ENCODE assay signal across 2 cellular contexts in genomic region chr1:212977781-212978645, GRCh38.
TF ChIP-seq lines count a peak whose summit lies in the region.

No MANE protein-coding gene starts in this region.

TF ChIP-seq in GM23338, 12 proteins besides CTCF, POLR2A, EP300 and RAD21:
- no peak for TF ChIP-seq JUNB (IDR thresholded peaks at IDR 0.05; ENCODE audit: unreplicated experiment)
- no peak for TF ChIP-seq EZH2phosphoT487 (IDR thresholded peaks at IDR 0.05; ENCODE audit: unreplicated experiment)
- no peak for TF ChIP-seq EZH2 (IDR thresholded peaks at IDR 0.05; ENCODE audit: low read depth, unreplicated experiment)
- TF ChIP-seq, protein P1, sequence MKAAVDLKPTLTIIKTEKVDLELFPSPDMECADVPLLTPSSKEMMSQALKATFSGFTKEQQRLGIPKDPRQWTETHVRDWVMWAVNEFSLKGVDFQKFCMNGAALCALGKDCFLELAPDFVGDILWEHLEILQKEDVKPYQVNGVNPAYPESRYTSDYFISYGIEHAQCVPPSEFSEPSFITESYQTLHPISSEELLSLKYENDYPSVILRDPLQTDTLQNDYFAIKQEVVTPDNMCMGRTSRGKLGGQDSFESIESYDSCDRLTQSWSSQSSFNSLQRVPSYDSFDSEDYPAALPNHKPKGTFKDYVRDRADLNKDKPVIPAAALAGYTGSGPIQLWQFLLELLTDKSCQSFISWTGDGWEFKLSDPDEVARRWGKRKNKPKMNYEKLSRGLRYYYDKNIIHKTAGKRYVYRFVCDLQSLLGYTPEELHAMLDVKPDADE (IDR thresholded peaks at IDR 0.05) = no peak
- TF ChIP-seq, protein P2, sequence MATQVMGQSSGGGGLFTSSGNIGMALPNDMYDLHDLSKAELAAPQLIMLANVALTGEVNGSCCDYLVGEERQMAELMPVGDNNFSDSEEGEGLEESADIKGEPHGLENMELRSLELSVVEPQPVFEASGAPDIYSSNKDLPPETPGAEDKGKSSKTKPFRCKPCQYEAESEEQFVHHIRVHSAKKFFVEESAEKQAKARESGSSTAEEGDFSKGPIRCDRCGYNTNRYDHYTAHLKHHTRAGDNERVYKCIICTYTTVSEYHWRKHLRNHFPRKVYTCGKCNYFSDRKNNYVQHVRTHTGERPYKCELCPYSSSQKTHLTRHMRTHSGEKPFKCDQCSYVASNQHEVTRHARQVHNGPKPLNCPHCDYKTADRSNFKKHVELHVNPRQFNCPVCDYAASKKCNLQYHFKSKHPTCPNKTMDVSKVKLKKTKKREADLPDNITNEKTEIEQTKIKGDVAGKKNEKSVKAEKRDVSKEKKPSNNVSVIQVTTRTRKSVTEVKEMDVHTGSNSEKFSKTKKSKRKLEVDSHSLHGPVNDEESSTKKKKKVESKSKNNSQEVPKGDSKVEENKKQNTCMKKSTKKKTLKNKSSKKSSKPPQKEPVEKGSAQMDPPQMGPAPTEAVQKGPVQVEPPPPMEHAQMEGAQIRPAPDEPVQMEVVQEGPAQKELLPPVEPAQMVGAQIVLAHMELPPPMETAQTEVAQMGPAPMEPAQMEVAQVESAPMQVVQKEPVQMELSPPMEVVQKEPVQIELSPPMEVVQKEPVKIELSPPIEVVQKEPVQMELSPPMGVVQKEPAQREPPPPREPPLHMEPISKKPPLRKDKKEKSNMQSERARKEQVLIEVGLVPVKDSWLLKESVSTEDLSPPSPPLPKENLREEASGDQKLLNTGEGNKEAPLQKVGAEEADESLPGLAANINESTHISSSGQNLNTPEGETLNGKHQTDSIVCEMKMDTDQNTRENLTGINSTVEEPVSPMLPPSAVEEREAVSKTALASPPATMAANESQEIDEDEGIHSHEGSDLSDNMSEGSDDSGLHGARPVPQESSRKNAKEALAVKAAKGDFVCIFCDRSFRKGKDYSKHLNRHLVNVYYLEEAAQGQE (IDR thresholded peaks at IDR 0.05; ENCODE audit: unreplicated experiment) = no peak
- no peak for TF ChIP-seq CREB1 (CRISPR knock-in tag; IDR thresholded peaks at IDR 0.05; ENCODE audit: low read depth)
- no peak for TF ChIP-seq ZNF331 (CRISPR knock-in tag; IDR thresholded peaks at IDR 0.05; ENCODE audit: low read depth)
- TF ChIP-seq, protein P3, sequence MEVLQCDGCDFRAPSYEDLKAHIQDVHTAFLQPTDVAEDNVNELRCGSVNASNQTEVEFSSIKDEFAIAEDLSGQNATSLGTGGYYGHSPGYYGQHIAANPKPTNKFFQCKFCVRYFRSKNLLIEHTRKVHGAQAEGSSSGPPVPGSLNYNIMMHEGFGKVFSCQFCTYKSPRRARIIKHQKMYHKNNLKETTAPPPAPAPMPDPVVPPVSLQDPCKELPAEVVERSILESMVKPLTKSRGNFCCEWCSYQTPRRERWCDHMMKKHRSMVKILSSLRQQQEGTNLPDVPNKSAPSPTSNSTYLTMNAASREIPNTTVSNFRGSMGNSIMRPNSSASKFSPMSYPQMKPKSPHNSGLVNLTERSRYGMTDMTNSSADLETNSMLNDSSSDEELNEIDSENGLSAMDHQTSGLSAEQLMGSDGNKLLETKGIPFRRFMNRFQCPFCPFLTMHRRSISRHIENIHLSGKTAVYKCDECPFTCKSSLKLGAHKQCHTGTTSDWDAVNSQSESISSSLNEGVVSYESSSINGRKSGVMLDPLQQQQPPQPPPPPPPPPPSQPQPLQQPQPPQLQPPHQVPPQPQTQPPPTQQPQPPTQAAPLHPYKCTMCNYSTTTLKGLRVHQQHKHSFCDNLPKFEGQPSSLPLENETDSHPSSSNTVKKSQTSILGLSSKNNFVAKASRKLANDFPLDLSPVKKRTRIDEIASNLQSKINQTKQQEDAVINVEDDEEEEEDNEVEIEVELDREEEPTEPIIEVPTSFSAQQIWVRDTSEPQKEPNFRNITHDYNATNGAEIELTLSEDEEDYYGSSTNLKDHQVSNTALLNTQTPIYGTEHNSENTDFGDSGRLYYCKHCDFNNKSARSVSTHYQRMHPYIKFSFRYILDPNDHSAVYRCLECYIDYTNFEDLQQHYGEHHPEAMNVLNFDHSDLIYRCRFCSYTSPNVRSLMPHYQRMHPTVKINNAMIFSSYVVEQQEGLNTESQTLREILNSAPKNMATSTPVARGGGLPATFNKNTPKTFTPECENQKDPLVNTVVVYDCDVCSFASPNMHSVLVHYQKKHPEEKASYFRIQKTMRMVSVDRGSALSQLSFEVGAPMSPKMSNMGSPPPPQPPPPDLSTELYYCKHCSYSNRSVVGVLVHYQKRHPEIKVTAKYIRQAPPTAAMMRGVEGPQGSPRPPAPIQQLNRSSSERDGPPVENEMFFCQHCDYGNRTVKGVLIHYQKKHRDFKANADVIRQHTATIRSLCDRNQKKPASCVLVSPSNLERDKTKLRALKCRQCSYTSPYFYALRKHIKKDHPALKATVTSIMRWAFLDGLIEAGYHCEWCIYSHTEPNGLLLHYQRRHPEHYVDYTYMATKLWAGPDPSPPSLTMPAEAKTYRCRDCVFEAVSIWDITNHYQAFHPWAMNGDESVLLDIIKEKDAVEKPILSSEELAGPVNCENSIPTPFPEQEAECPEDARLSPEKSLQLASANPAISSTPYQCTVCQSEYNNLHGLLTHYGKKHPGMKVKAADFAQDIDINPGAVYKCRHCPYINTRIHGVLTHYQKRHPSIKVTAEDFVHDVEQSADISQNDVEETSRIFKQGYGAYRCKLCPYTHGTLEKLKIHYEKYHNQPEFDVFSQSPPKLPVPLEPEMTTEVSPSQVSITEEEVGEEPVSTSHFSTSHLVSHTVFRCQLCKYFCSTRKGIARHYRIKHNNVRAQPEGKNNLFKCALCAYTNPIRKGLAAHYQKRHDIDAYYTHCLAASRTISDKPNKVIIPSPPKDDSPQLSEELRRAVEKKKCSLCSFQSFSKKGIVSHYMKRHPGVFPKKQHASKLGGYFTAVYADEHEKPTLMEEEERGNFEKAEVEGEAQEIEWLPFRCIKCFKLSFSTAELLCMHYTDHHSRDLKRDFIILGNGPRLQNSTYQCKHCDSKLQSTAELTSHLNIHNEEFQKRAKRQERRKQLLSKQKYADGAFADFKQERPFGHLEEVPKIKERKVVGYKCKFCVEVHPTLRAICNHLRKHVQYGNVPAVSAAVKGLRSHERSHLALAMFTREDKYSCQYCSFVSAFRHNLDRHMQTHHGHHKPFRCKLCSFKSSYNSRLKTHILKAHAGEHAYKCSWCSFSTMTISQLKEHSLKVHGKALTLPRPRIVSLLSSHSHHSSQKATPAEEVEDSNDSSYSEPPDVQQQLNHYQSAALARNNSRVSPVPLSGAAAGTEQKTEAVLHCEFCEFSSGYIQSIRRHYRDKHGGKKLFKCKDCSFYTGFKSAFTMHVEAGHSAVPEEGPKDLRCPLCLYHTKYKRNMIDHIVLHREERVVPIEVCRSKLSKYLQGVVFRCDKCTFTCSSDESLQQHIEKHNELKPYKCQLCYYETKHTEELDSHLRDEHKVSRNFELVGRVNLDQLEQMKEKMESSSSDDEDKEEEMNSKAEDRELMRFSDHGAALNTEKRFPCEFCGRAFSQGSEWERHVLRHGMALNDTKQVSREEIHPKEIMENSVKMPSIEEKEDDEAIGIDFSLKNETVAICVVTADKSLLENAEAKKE (CRISPR knock-in tag; IDR thresholded peaks at IDR 0.05) = no peak

TF ChIP-seq in IMR-90, 13 proteins besides CTCF, POLR2A, EP300 and RAD21:
- TF ChIP-seq FOS (IDR thresholded peaks at IDR 0.05; ENCODE audit: low read depth, low read length) (no peak), MXI1 (IDR thresholded peaks at IDR 0.05; ENCODE audit: borderline replicate concordance, low read depth, low read length) (no peak), CEBPB (IDR thresholded peaks at IDR 0.05; ENCODE audit: low read depth, low read length) (no peak), CHD1 (IDR thresholded peaks at IDR 0.05; ENCODE audit: low read depth, low read length) (no peak), RCOR1 (IDR thresholded peaks at IDR 0.05; ENCODE audit: insufficient replicate concordance, low read length) (no peak), ELK1 (IDR thresholded peaks at IDR 0.05; ENCODE audit: borderline replicate concordance, low read depth, low read length) (no peak), NFE2L2 (IDR thresholded peaks at IDR 0.05; ENCODE audit: low read depth, low read length) (no peak)
- TF ChIP-seq, protein P4, sequence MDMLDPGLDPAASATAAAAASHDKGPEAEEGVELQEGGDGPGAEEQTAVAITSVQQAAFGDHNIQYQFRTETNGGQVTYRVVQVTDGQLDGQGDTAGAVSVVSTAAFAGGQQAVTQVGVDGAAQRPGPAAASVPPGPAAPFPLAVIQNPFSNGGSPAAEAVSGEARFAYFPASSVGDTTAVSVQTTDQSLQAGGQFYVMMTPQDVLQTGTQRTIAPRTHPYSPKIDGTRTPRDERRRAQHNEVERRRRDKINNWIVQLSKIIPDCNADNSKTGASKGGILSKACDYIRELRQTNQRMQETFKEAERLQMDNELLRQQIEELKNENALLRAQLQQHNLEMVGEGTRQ (IDR thresholded peaks at IDR 0.05; ENCODE audit: low read depth, low read length) = no peak
